In the genomic region with DNA sequence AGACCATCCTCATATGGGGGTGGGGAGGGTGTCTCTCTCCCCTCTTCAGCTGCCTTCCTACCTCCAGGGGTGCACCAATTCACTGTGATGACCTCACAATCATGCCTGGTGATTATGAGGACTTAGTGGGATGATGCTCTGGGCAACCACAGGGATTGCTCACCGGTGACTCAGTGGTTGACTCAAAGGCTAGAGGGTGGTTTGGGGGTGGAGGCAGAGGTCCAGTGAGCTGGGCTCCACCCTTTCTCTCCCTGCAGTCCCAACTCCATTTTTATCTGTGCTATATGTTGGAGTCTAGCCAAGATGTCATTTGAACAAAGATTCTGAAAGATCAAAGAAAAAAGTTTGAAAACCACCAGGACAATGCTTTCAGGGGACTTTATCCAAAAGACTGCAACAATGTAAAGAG, we compare ENCODE assay signal across 8 cellular contexts.
DNase-seq lines count a peak whose midpoint lies in the region; ATAC-seq and TF ChIP-seq lines count a peak whose summit lies in the region.

No MANE protein-coding gene starts in this region.

- no peaks in the 10 kb centered on the region for H3K36me3 Mint-ChIP-seq in MCF 10A (ENCODE audit: insufficient read depth, unreplicated experiment)

- H3K9me3 Mint-ChIP-seq in MCF 10A (ENCODE audit: unreplicated experiment): no peaks in the 10 kb centered on the region

- POLR2A ChIA-PET in MCF 10A (lab: Yijun Ruan, JAX): interaction anchor here (0.6 kb wide), 3 partner anchors 35 to 190 kb away, joined by 3 read pairs; no protein-coding TSS in a partner anchor

- ATAC-seq in right cardiac atrium: peak; percentile 72 to 90
- ATAC-seq in thoracic aorta (ENCODE audit: insufficient number of reproducible peaks, low FRiP score, low read depth): peak; percentile 88
- ATAC-seq in HG03469 (IDR thresholded peaks at IDR 0.05; ENCODE audit: unreplicated experiment): no peak
- ATAC-seq in HG02970 (IDR thresholded peaks at IDR 0.05; ENCODE audit: low FRiP score, unreplicated experiment): no peak

- H3K27ac Mint-ChIP-seq in MCF 10A (ENCODE audit: low read depth, unreplicated experiment): no peak overlapping the region

- H3K4me1 ChIP-seq in breast epithelium (no peaks in the 10 kb centered on the region), right cardiac atrium (ENCODE audit: control insufficient read depth, insufficient read depth, low read length) (no peaks in the 10 kb centered on the region), thoracic aorta (ENCODE audit: control insufficient read depth in 1 of 2, low read depth in 2 of 2) (peaks cover 15 to 51% of the 10 kb centered on the region in 2 donors)

- 58% methylated on average over 1 of the region's 1 CpG for WGBS in right cardiac atrium

- DNase-seq in MCF 10A (ENCODE audit: unreplicated experiment) (peak; percentile 98), breast epithelium (ENCODE audit: low spot score in 2 of 2) (no peak), SW 1271 (lab: John Stamatoyannopoulos, UW) (peak; percentile 83 to 94), right cardiac atrium (peak in 1 of 3 donors; percentile 68), thoracic aorta (ENCODE audit: low spot score) (peak; percentile 77), cortex of kidney (lab: John Stamatoyannopoulos, UW) (no peak)

- intact Hi-C loops in MCF 10A (cut with micrococcal nuclease) (no loop called here), breast epithelium (cut with DNase I; ENCODE audit: low total_unique reads) (no loop called here), right cardiac atrium (cut with DNase I) (loop anchor here in 1 of 4 donors (10.0 kb wide), 1 partner anchor 764 kb away; no protein-coding TSS in a partner anchor)

- no TSS peak for BruUV-seq in MCF 10A (replicated peaks; lab: Mats Ljungman, UMichigan)

- no peak for TF ChIP-seq POLR2A in breast epithelium (IDR thresholded peaks at IDR 0.05)

- no peaks in the 10 kb centered on the region for H3K9me3 ChIP-seq in breast epithelium
- no peaks in the 10 kb centered on the region for H3K9me3 ChIP-seq in right cardiac atrium (ENCODE audit: control insufficient read depth, low read length)
- H3K9me3 ChIP-seq in thoracic aorta: no peaks in the 10 kb centered on the region

- H3K27me3 ChIP-seq in breast epithelium (no peaks in the 10 kb centered on the region), right cardiac atrium (ENCODE audit: control insufficient read depth, insufficient read depth) (no peaks in the 10 kb centered on the region), thoracic aorta (replicated peaks; ENCODE audit: insufficient read depth) (no peaks in the 10 kb centered on the region)

- H3K27ac ChIP-seq in breast epithelium (no peak overlapping the region), right cardiac atrium (ENCODE audit: low read length) (no peak overlapping the region), thoracic aorta (peak overlapping the region; percentile 52 to 53)

- no peak overlapping the region for H3K4me3 ChIP-seq in breast epithelium
- no peak overlapping the region for H3K4me3 ChIP-seq in right cardiac atrium (ENCODE audit: low read length)
- H3K4me3 ChIP-seq in thoracic aorta: no peak overlapping the region

- H3K27me3 Mint-ChIP-seq in MCF 10A (ENCODE audit: insufficient read depth, unreplicated experiment): no peaks in the 10 kb centered on the region

- TF ChIP-seq CTCF in MCF 10A (IDR thresholded peaks at IDR 0.05; ENCODE audit: unreplicated experiment): no peak
- TF ChIP-seq CTCF in breast epithelium (IDR thresholded peaks at IDR 0.05): no peak
- TF ChIP-seq CTCF in thoracic aorta (IDR thresholded peaks at IDR 0.05): no peak

- H3K36me3 ChIP-seq in breast epithelium (no peaks in the 10 kb centered on the region), thoracic aorta (no peaks in the 10 kb centered on the region)

- CTCF ChIA-PET in MCF 10A (lab: Yijun Ruan, JAX): interaction anchor here (0.6 kb wide), 1 partner anchor 248 kb away, joined by 3 read pairs; no protein-coding TSS in a partner anchor

- peaks cover 33% of the 10 kb centered on the region for H3K4me1 Mint-ChIP-seq in MCF 10A (ENCODE audit: insufficient read depth, unreplicated experiment)

- no peak overlapping the region for H3K4me3 Mint-ChIP-seq in MCF 10A (ENCODE audit: unreplicated experiment)

Comparison
In these comparisons a context has a peak if more than half of its experiments do, and no peak if none do; other contexts are left out.
1. DNase-seq: peak in MCF 10A (single experiment), SW 1271 (2 of 2) and thoracic aorta (single experiment); none in breast epithelium (0 of 2) and cortex of kidney (single experiment).
2. H3K27ac ChIP-seq: peak in thoracic aorta (2 of 2); none in breast epithelium (0 of 2) and right cardiac atrium (single experiment).
3. ATAC-seq: peak in right cardiac atrium (2 of 2) and thoracic aorta (single experiment); none in HG03469 (single experiment) and HG02970 (single experiment).